Comparison of ENCODE assay signal across 8 cellular contexts in the genomic region with DNA sequence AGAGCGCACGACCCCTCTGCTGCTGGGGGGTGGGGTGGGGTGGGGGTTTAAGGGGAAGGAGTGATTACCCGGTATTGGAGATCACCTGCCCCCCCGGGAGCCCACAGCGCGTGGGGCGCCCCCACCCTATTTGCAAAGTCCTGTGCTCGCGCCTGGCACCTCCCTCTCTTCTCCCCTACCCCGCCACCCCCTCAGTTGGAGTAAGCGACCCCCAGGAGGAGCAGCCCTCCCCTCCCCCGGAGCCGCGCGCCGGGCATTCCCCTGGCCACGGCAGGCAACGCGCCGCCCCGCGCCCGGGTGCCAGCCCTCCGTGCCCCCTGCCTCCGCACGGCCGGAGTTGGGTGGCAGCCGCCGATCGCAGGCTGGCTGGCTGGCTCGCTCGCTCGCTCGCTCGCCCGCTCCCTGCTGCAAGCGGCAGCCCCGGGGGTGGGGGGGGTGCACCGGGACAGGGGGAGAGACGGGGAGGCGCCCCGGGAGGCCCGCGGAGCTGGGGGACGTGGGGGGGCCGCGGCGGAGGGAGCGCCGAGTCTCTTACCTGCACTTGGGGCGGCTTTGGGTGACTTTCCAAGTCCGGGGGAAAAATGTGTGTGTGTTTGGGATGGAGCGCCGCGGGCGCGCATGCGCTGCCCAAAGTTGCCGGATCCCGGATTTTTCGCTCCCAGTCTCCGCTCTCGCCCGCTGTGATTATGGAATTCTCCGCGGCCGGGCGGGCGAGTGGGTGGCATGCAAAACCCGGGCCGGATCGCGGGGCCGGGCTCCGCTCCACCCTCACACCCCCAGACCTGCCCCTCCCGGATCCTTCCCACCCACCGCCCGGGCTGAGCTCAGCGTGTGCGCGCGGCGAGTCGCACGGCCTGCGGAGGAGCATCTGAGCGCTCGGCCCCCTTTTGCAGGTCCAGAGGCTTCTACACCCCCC. TPM values are rescaled to one million over a fixed set of nuclear protein-coding genes. Genes with fewer than 3 reads are reported as not detected.
DNase-seq lines count a peak whose midpoint lies in the region; ATAC-seq and TF ChIP-seq lines count a peak whose summit lies in the region.

A gene with protein sequence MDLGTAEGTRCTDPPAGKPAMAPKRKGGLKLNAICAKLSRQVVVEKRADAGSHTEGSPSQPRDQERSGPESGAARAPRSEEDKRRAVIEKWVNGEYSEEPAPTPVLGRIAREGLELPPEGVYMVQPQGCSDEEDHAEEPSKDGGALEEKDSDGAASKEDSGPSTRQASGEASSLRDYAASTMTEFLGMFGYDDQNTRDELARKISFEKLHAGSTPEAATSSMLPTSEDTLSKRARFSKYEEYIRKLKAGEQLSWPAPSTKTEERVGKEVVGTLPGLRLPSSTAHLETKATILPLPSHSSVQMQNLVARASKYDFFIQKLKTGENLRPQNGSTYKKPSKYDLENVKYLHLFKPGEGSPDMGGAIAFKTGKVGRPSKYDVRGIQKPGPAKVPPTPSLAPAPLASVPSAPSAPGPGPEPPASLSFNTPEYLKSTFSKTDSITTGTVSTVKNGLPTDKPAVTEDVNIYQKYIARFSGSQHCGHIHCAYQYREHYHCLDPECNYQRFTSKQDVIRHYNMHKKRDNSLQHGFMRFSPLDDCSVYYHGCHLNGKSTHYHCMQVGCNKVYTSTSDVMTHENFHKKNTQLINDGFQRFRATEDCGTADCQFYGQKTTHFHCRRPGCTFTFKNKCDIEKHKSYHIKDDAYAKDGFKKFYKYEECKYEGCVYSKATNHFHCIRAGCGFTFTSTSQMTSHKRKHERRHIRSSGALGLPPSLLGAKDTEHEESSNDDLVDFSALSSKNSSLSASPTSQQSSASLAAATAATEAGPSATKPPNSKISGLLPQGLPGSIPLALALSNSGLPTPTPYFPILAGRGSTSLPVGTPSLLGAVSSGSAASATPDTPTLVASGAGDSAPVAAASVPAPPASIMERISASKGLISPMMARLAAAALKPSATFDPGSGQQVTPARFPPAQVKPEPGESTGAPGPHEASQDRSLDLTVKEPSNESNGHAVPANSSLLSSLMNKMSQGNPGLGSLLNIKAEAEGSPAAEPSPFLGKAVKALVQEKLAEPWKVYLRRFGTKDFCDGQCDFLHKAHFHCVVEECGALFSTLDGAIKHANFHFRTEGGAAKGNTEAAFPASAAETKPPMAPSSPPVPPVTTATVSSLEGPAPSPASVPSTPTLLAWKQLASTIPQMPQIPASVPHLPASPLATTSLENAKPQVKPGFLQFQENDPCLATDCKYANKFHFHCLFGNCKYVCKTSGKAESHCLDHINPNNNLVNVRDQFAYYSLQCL (N-terminal part only) (minus strand): TSS at position 618 of the 916 bp plus-strand sequence. CDS start 102,757 bp downstream, outside the sequence.

- H3K36me3 ChIP-seq in DOHH2 (ENCODE audit: control insufficient read depth, low read length) (no peaks in the 10 kb centered on the region), mucosa of stomach (ENCODE audit: control insufficient read depth, insufficient read depth, low read length) (no peaks in the 10 kb centered on the region), upper lobe of right lung (no peaks in the 10 kb centered on the region)

- intact Hi-C loops in upper lobe of right lung (cut with DNase I), result no loop called here

- H3K9ac ChIP-seq in mucosa of stomach (ENCODE audit: low read length), result peak within 1 kb of the TSS; percentile 94

- ATAC-seq in upper lobe of right lung (peak; percentile 88), HG03097 (IDR thresholded peaks at IDR 0.05; ENCODE audit: low FRiP score, unreplicated experiment) (no peak)

- H3K79me2 ChIP-seq in DOHH2 (ENCODE audit: control insufficient read depth, low read length), result no peaks in the 10 kb centered on the region

- no peaks in the 10 kb centered on the region for H3K9me2 ChIP-seq in DOHH2 (replicated peaks; ENCODE audit: control insufficient read depth, low read length)

- TF ChIP-seq CTCF in DOHH2 (IDR thresholded peaks at IDR 0.05; ENCODE audit: low read depth, low read length, poor library complexity, severe bottlenecking) (no peak), fibroblast of mammary gland (conservative IDR thresholded peaks at IDR 0.05; ENCODE audit: control insufficient read depth, insufficient read depth, low read depth, low read length) (no peak), upper lobe of right lung (IDR thresholded peaks at IDR 0.05) (no peak)

- no peak within 1 kb of the TSS for H3K27ac ChIP-seq in DOHH2 (ENCODE audit: low read depth, low read length)
- peak within 1 kb of the TSS; percentile 36 for H3K27ac ChIP-seq in upper lobe of right lung

- peaks cover 40% of the 10 kb centered on the region for H3K27me3 ChIP-seq in DOHH2 (ENCODE audit: control insufficient read depth, low read length)
- no peaks in the 10 kb centered on the region for H3K27me3 ChIP-seq in mucosa of stomach (ENCODE audit: control insufficient read depth, insufficient read depth, low read length)
- H3K27me3 ChIP-seq in upper lobe of right lung, result peaks cover 5% of the 10 kb centered on the region

- H3K9me3 ChIP-seq in DOHH2 (ENCODE audit: control insufficient read depth, insufficient read depth, low read length) (no peaks in the 10 kb centered on the region), mucosa of stomach (ENCODE audit: control insufficient read depth, low read length) (no peaks in the 10 kb centered on the region), upper lobe of right lung (no peaks in the 10 kb centered on the region)

- H3K4me2 ChIP-seq in DOHH2 (ENCODE audit: low read length), result 0 out of 2 replicates have a peak within 1 kb of the TSS, but pooled peaks have one; percentile 4

- H3K4me1 ChIP-seq in DOHH2 (ENCODE audit: control insufficient read depth, low read length) (no peaks in the 10 kb centered on the region), mucosa of stomach (ENCODE audit: control insufficient read depth, insufficient read depth, low read length) (peaks cover 15% of the 10 kb centered on the region), upper lobe of right lung (peaks cover 10% of the 10 kb centered on the region)

- H3F3A ChIP-seq in DOHH2 (ENCODE audit: control insufficient read depth, insufficient read depth), result no peaks in the 10 kb centered on the region

- DNase-seq in NCI-H1417 (lab: John Stamatoyannopoulos, UW), result peak; percentile 93 to 96 (median 94)
- DNase-seq in T1000 (lab: John Stamatoyannopoulos, UW), result peak; percentile 53
- peak; percentile 80 for DNase-seq in fibroblast of mammary gland (ENCODE audit: low read depth)
- peak; percentile 92 for DNase-seq in upper lobe of right lung
- DNase-seq in cerebellar nuclear complex (lab: John Stamatoyannopoulos, UW), result no peak

- no peaks in the 10 kb centered on the region for H4K20me1 ChIP-seq in DOHH2 (ENCODE audit: control insufficient read depth, insufficient read depth, low read depth, low read length)

- H3K4me3 ChIP-seq in DOHH2 (ENCODE audit: low read length) (no peak within 1 kb of the TSS), fibroblast of mammary gland (ENCODE audit: control insufficient read depth, low read depth, low read length) (peak within 1 kb of the TSS; percentile 41), mucosa of stomach (ENCODE audit: low read length) (peak within 1 kb of the TSS; percentile 74), upper lobe of right lung (peak within 1 kb of the TSS; percentile 59)

RNA-seq across cellular contexts. Expression of the gene that starts here (rescaled TPM):
- 63.6 TPM for total RNA-seq in upper lobe of right lung

Comparison
In these comparisons a context has a peak if more than half of its experiments do, and no peak if none do; other contexts are left out.
1. DNase-seq: peak in NCI-H1417 (3 of 3), T1000 (single experiment), fibroblast of mammary gland (single experiment) and upper lobe of right lung (single experiment); none in cerebellar nuclear complex (0 of 2).